Comparison of ENCODE assay signal across 14 cellular contexts in the genomic region with DNA sequence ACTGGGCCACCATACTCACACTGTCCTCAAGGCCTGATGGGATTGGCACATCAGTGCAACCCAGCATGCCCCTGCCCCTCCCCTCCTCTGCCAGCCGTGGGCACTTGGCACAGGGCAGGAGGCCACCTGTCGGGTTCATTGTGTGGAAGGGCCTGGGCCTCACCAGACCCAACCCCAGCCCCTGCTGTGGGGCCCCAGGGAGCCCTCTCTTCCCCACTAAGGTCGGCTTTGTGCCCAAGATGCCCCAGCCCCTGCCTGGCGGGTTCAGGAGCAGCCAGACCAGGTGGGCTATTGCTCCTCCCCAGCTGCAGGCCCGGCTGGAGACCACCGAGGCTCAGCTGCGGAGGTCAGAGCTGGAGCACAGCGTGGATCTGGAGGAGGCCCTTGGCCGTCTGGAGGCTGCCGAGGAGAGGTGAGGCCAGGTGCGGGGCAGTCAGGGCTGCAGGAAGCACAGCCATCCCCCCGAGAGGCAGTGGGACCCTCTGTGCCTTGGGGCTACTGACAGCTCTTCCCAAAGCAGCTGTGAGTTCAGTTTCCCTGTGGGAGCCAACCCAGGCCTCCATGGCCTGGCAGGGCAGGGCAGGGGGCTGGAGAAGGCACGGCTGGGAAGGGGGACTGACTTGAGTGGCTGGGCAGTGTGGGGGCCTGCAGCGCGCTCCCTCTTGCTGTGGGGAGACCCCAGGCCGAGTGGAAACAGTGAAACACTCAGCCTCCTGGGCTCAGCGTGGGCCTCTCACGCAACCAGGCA. TPM values are rescaled to one million over a fixed set of nuclear protein-coding genes. Genes with fewer than 3 reads are reported as not detected.
A peak's percentile ranks its signal among the peaks of the same experiment; 100 is the strongest.
DNase-seq lines count a peak whose midpoint lies in the region; ATAC-seq and TF ChIP-seq lines count a peak whose summit lies in the region.
"Had no signal": no experiment of that assay in that cellular context is flagged by ENCODE, and none has a peak within 500 bp of the region (broad histone marks: within the 10 kb centered on the region; RNA-seq: fewer than 3 reads in every experiment).

No MANE protein-coding gene starts in this region.

- H3K27me3 ChIP-seq in upper lobe of left lung (no peaks in the 10 kb centered on the region), esophagus squamous epithelium (no peaks in the 10 kb centered on the region)

- H3K4me1 ChIP-seq in upper lobe of left lung (peaks cover 0 to 2% (median 0%) of the 10 kb centered on the region in 4 donors), esophagus squamous epithelium (peaks cover 23 to 49% (median 29%) of the 10 kb centered on the region in 3 donors)

- H3K4me3 ChIP-seq in lower leg skin (ENCODE audit: low read depth, poor library complexity, severe bottlenecking) (no peak overlapping the region), upper lobe of left lung (no peak overlapping the region), esophagus squamous epithelium (no peak overlapping the region)

- 81 to 87% methylated on average over 9 to 16 of the region's 18 CpGs for WGBS in lower leg skin, 2 donors
- WGBS in upper lobe of left lung, 2 donors, result 92 to 93% methylated on average over 6 to 16 of the region's 18 CpGs
- WGBS in esophagus squamous epithelium, 2 donors, result 73 to 82% methylated on average over 4 to 5 of the region's 18 CpGs

- peak; percentile 23 for DNase-seq in Right ventricle myocardium inferior (ENCODE audit: missing footprints)
- DNase-seq in left cardiac atrium, result no peak
- DNase-seq in activated CD8-positive, alpha-beta memory T cell treated with anti-CD3 and anti-CD28 coated beads, Interleukin-2, amount 50 U/mL, for 48 hours, result peak; percentile 44
- peak; percentile 2 to 82 for DNase-seq in lower leg skin (ENCODE audit: low spot score in 2 of 2)
- DNase-seq in upper lobe of left lung, result peak; percentile 15 to 73
- no peak for DNase-seq in esophagus squamous epithelium (lab: John Stamatoyannopoulos, UW)
- DNase-seq: activated CD8-positive, alpha-beta T cell treated with anti-CD3 and anti-CD28 coated beads for 36 hours; NCI-H510A; stimulated activated CD4-positive, alpha-beta T cell treated with anti-CD3 and anti-CD28 coated beads, Interleukin-4, amount 100 ng/mL, for 4 hours had no signal

- H3K27ac ChIP-seq in upper lobe of left lung, result no peak overlapping the region
- no peak overlapping the region for H3K27ac ChIP-seq in esophagus squamous epithelium

- ATAC-seq in Right ventricle myocardium inferior (no peak), left cardiac atrium (no peak), upper lobe of left lung (ENCODE audit: low FRiP score in 2 of 2) (no peak), HG02798 (IDR thresholded peaks at IDR 0.05; ENCODE audit: poor library complexity, unreplicated experiment) (no peak), HG03025 (IDR thresholded peaks at IDR 0.05; ENCODE audit: low FRiP score, unreplicated experiment) (no peak)
- ATAC-seq: activated CD8-positive, alpha-beta T cell treated with anti-CD3 and anti-CD28 coated beads for 36 hours had no signal

- H3K9me3 ChIP-seq in upper lobe of left lung (no peaks in the 10 kb centered on the region), esophagus squamous epithelium (no peaks in the 10 kb centered on the region)

- TF ChIP-seq CTCF in lower leg skin (IDR thresholded peaks at IDR 0.05), result no peak
- no peak for TF ChIP-seq CTCF in upper lobe of left lung (IDR thresholded peaks at IDR 0.05)
- TF ChIP-seq CTCF in esophagus squamous epithelium (IDR thresholded peaks at IDR 0.05), result no peak

- TF ChIP-seq POLR2A in lower leg skin (IDR thresholded peaks at IDR 0.05), result no peak
- no peak for TF ChIP-seq POLR2A in upper lobe of left lung (IDR thresholded peaks at IDR 0.05)
- TF ChIP-seq POLR2A in esophagus squamous epithelium (IDR thresholded peaks at IDR 0.05), result no peak

- no peaks in the 10 kb centered on the region for H3K36me3 ChIP-seq in upper lobe of left lung
- no peaks in the 10 kb centered on the region for H3K36me3 ChIP-seq in esophagus squamous epithelium

- intact Hi-C loops in Right ventricle myocardium inferior (cut with DNase I), result no loop called here
- intact Hi-C loops in left cardiac atrium (cut with DNase I), result no loop called here
- intact Hi-C loops in lower leg skin (cut with DNase I; ENCODE audit: low total_unique reads), result no loop called here
- intact Hi-C loops in esophagus squamous epithelium (cut with DNase I), result no loop called here

- TF ChIP-seq EP300 in upper lobe of left lung (IDR thresholded peaks at IDR 0.05), result no peak

RNA-seq across cellular contexts. Expression of a gene that starts 16.3 kb away (rescaled TPM):
- total RNA-seq in Right ventricle myocardium inferior (not detected), left cardiac atrium (not detected), lower leg skin (under 1 TPM in 1 of 4 donors, not detected in 3; 0.10 TPM), upper lobe of left lung (10 to 100 TPM in 3 of 6 donors, 1 to 10 TPM in 2, under 1 TPM in 1; 0.23 to 17.8 (median 7.6) TPM), esophagus squamous epithelium (not detected)
- total RNA-seq: activated CD8-positive, alpha-beta T cell treated with anti-CD3 and anti-CD28 coated beads for 36 hours; CD8-positive, alpha-beta memory T cell; epithelial cell of proximal tubule; temporal lobe had no signal

RNA-seq across cellular contexts. Expression of a gene that starts 26.5 kb away (rescaled TPM):
- total RNA-seq in Right ventricle myocardium inferior (not detected), left cardiac atrium (not detected), lower leg skin (100 to 1,000 TPM in 1 of 4 donors, 10 to 100 TPM in 3; 41.3 to 121 (median 69.1) TPM), upper lobe of left lung (100 to 1,000 TPM in 1 of 6 donors, 10 to 100 TPM in 5; 11.5 to 117 (median 29.0) TPM), esophagus squamous epithelium (100 to 1,000 TPM; 105 to 440 (median 163) TPM)
- total RNA-seq: activated CD8-positive, alpha-beta T cell treated with anti-CD3 and anti-CD28 coated beads for 36 hours; CD8-positive, alpha-beta memory T cell; temporal lobe had no signal

RNA-seq across cellular contexts. Expression of a gene that starts 53.8 kb away (rescaled TPM):
- total RNA-seq in Right ventricle myocardium inferior (not detected), left cardiac atrium (under 1 TPM; 0.24 to 0.29 TPM), lower leg skin (not detected), upper lobe of left lung (under 1 TPM in 3 of 6 donors, not detected in 3; 0.30 to 0.46 (median 0.44) TPM), esophagus squamous epithelium (not detected)
- total RNA-seq: activated CD8-positive, alpha-beta T cell treated with anti-CD3 and anti-CD28 coated beads for 36 hours; CD8-positive, alpha-beta memory T cell; epithelial cell of proximal tubule; temporal lobe had no signal

Comparison
In these comparisons a context has a peak if more than half of its experiments do, and no peak if none do; other contexts are left out.
1. DNase-seq: peak in Right ventricle myocardium inferior (single experiment), activated CD8-positive, alpha-beta memory T cell treated with anti-CD3 and anti-CD28 coated beads, Interleukin-2, amount 50 U/mL, for 48 hours (single experiment), lower leg skin (2 of 2) and upper lobe of left lung (2 of 2); none in left cardiac atrium (single experiment) and esophagus squamous epithelium (single experiment).
2. RNA of a gene that starts 26.5 kb away (total RNA-seq): 105 to 440 TPM in esophagus squamous epithelium, 41.3 to 121 TPM in lower leg skin and 11.5 to 117 TPM in upper lobe of left lung; not detected in Right ventricle myocardium inferior (single experiment) and not detected in left cardiac atrium; every median in the first group is over 10 times any median in the second.